In genomic region chr9:82062245-82062644, GRCh38 we compare ENCODE assay signal across 27 cellular contexts.
"Had no signal": no experiment of that assay in that cellular context is flagged by ENCODE, and none has a peak within 500 bp of the region (broad histone marks: within the 10 kb centered on the region; RNA-seq: fewer than 3 reads in every experiment).

No MANE protein-coding gene starts in this region.

- H3K4me1 ChIP-seq: parathyroid adenoma, psoas muscle, right lobe of liver, sigmoid colon, stomach, thyroid gland, tibial nerve, upper lobe of left lung, vagina had no signal

- H3K36me3 Mint-ChIP-seq: naive thymus-derived CD8-positive, alpha-beta T cell; natural killer cell treated with Interleukin-12 subunit alpha and Interleukin-12 subunit beta and Interleukin-15 and Interleukin-18, amount 100 ng/mL, for 72 hours; stimulated activated effector memory CD8-positive, alpha-beta T cell treated with anti-CD3 and anti-CD28 coated beads, Interleukin-12 subunit alpha, Interleukin-12 subunit beta, amount 100 ng/mL, for 72 hours; stimulated activated naive B cell treated with anti-CD40 and anti-IgM and Interleukin-4, amounts not matched to agents 10 μg/mL and 1 μg/mL and 100 μg/mL, for 72 hours had no signal

- H3K9me3 ChIP-seq: neutrophil, ovary, psoas muscle, right lobe of liver, sigmoid colon, stomach, thoracic aorta, thyroid gland, tibial nerve, upper lobe of left lung, vagina had no signal

- H3K9ac ChIP-seq: parathyroid adenoma had no signal

- H3K27ac ChIP-seq: neutrophil, ovary, parathyroid adenoma, psoas muscle, right lobe of liver, sigmoid colon, stomach, thoracic aorta, thyroid gland, tibial nerve, upper lobe of left lung, vagina had no signal

- H3K27me3 ChIP-seq: neutrophil, ovary, right lobe of liver, sigmoid colon, stomach, thyroid gland, tibial nerve, upper lobe of left lung, vagina had no signal

- H3K4me3 ChIP-seq: ovary, psoas muscle, right lobe of liver, sigmoid colon, stomach, thoracic aorta, thyroid gland, tibial nerve, upper lobe of left lung, vagina had no signal

- H3K4me3 Mint-ChIP-seq: naive thymus-derived CD8-positive, alpha-beta T cell; natural killer cell treated with Interleukin-12 subunit alpha and Interleukin-12 subunit beta and Interleukin-15 and Interleukin-18, amount 100 ng/mL, for 72 hours; neural crest cell; stimulated activated effector memory CD8-positive, alpha-beta T cell treated with anti-CD3 and anti-CD28 coated beads, Interleukin-12 subunit alpha, Interleukin-12 subunit beta, amount 100 ng/mL, for 72 hours; stimulated activated naive B cell treated with anti-CD40 and anti-IgM and Interleukin-4, amounts not matched to agents 10 μg/mL and 1 μg/mL and 100 μg/mL, for 72 hours; stimulated activated naive CD8-positive, alpha-beta T cell treated with anti-CD3 and anti-CD28 coated beads, Interleukin-15, Interleukin-2, amounts not matched to agents 100 ng/mL and 50 ng/mL, for 24 hours had no signal

- H3K27ac Mint-ChIP-seq: natural killer cell treated with Interleukin-12 subunit alpha and Interleukin-12 subunit beta and Interleukin-15 and Interleukin-18, amount 100 ng/mL, for 72 hours; progenitor cell of endocrine pancreas; stimulated activated effector memory CD8-positive, alpha-beta T cell treated with anti-CD3 and anti-CD28 coated beads, Interleukin-12 subunit alpha, Interleukin-12 subunit beta, amount 100 ng/mL, for 72 hours; stimulated activated naive B cell treated with anti-CD40 and anti-IgM and Interleukin-4, amounts not matched to agents 10 μg/mL and 1 μg/mL and 100 μg/mL, for 72 hours; stimulated activated naive CD8-positive, alpha-beta T cell treated with anti-CD3 and anti-CD28 coated beads, Interleukin-15, Interleukin-2, amounts not matched to agents 100 ng/mL and 50 ng/mL, for 24 hours had no signal

- H2AFZ ChIP-seq: parathyroid adenoma had no signal

- H3K9me3 Mint-ChIP-seq: natural killer cell treated with Interleukin-12 subunit alpha and Interleukin-12 subunit beta and Interleukin-15 and Interleukin-18, amount 100 ng/mL, for 72 hours; neural crest cell; stimulated activated naive B cell treated with anti-CD40 and anti-IgM and Interleukin-4, amounts not matched to agents 10 μg/mL and 1 μg/mL and 100 μg/mL, for 72 hours; stimulated activated naive CD8-positive, alpha-beta T cell treated with anti-CD3 and anti-CD28 coated beads, Interleukin-15, Interleukin-2, amounts not matched to agents 100 ng/mL and 50 ng/mL, for 24 hours had no signal

- H3K36me3 ChIP-seq: neutrophil, ovary, right lobe of liver, sigmoid colon, stomach, thoracic aorta, thyroid gland, tibial nerve, upper lobe of left lung, vagina had no signal

- H3K79me2 ChIP-seq: parathyroid adenoma had no signal

- DNase-seq: naive thymus-derived CD8-positive, alpha-beta T cell; nucleus accumbens; ovary; psoas muscle; right lobe of liver; sigmoid colon; small intestine; stimulated activated CD4-positive, alpha-beta T cell treated with anti-CD3 and anti-CD28 coated beads, Interleukin-15, amount 100 ng/mL, for 24 hours; stimulated activated CD4-positive, alpha-beta T cell treated with anti-CD3 and anti-CD28 coated beads, Interleukin-2, amount 100 ng/mL, for 24 hours; stimulated activated CD4-positive, alpha-beta T cell treated with anti-CD3 and anti-CD28 coated beads, Interleukin-2, amount 100 ng/mL, for 48 hours; stimulated activated CD4-positive, alpha-beta T cell treated with anti-CD3 and anti-CD28 coated beads, Interleukin-4, amount 100 ng/mL, for 24 hours; stimulated activated naive B cell treated with anti-CD40 and anti-IgM and Interleukin-4, amounts not matched to agents 10 μg/mL and 1 μg/mL and 100 μg/mL, for 72 hours; stimulated activated naive CD4-positive, alpha-beta T cell treated with Interleukin-2 at 50 U/mL for 16 hours; stomach; thyroid gland; trophoblast cell had no signal

- H3K27me3 Mint-ChIP-seq: natural killer cell treated with Interleukin-12 subunit alpha and Interleukin-12 subunit beta and Interleukin-15 and Interleukin-18, amount 100 ng/mL, for 72 hours; stimulated activated naive CD8-positive, alpha-beta T cell treated with anti-CD3 and anti-CD28 coated beads, Interleukin-15, Interleukin-2, amounts not matched to agents 100 ng/mL and 50 ng/mL, for 24 hours had no signal
